In genomic region chr17:17693955-17694228, GRCh38 we compare ENCODE assay signal across 8 cellular contexts. TPM values are rescaled to one million over a fixed set of nuclear protein-coding genes. Genes with fewer than 3 reads are reported as not detected.
A peak's percentile ranks its signal among the peaks of the same experiment; 100 is the strongest.
DNase-seq lines count a peak whose midpoint lies in the region; ATAC-seq and TF ChIP-seq lines count a peak whose summit lies in the region.

No MANE protein-coding gene starts in this region.

- H3K27me3 ChIP-seq in right atrium auricular region (no peaks in the 10 kb centered on the region), aorta (ENCODE audit: control insufficient read depth in 1 of 2, insufficient read depth in 2 of 2, low read length in 1 of 2) (no peaks in the 10 kb centered on the region)

- DNase-seq in right atrium auricular region (ENCODE audit: low spot score): no peak
- no peak for DNase-seq in left cardiac atrium
- peak in 1 of 2 donors; percentile 39 for DNase-seq in memory B cell (ENCODE audit: low spot score in 2 of 2)
- DNase-seq in aorta: no peak
- no peak for DNase-seq in midbrain (lab: John Stamatoyannopoulos, UW)
- DNase-seq in activated CD8-positive, alpha-beta memory T cell treated with anti-CD3 and anti-CD28 coated beads, Interleukin-2, amount 50 U/mL, for 4 hours: no peak

- 11 to 13% (median 11%) methylated on average over 8 of the region's 8 CpGs for WGBS in adipose tissue, 3 donors
- 7% methylated on average over 8 of the region's 8 CpGs for WGBS in aorta, 2 donors

- H3K27ac ChIP-seq in right atrium auricular region (peak overlapping the region; percentile 97 to 100), adipose tissue (ENCODE audit: low read depth, low read length) (peak overlapping the region; percentile 88), aorta (ENCODE audit: low read depth in 1 of 2, low read length in 2 of 2) (peak overlapping the region; percentile 81 to 98)

- no peaks in the 10 kb centered on the region for H3K9me3 ChIP-seq in right atrium auricular region
- no peaks in the 10 kb centered on the region for H3K9me3 ChIP-seq in aorta (ENCODE audit: control insufficient read depth, low read length)

- peaks cover 0 to 81% of the 10 kb centered on the region in 2 donors for H3K4me1 ChIP-seq in right atrium auricular region
- H3K4me1 ChIP-seq in aorta (ENCODE audit: control insufficient read depth in 1 of 2, insufficient read depth in 2 of 2, low read length in 2 of 2): no peaks in the 10 kb centered on the region

- no peak for TF ChIP-seq CTCF in right atrium auricular region (IDR thresholded peaks at IDR 0.05)

- H3K9me3 Mint-ChIP-seq in memory B cell: no peaks in the 10 kb centered on the region

- peak overlapping the region in 1 of 2 donors; percentile 70 for H3K4me3 ChIP-seq in right atrium auricular region
- no peak overlapping the region for H3K4me3 ChIP-seq in aorta (ENCODE audit: low read length in 2 of 2)

- H3K27me3 Mint-ChIP-seq in memory B cell: no peaks in the 10 kb centered on the region

- H3K36me3 ChIP-seq in right atrium auricular region (no peaks in the 10 kb centered on the region), aorta (ENCODE audit: control insufficient read depth in 1 of 2, insufficient read depth in 2 of 2, low read length in 1 of 2) (no peaks in the 10 kb centered on the region)

- H3K4me1 Mint-ChIP-seq in memory B cell: peaks cover 48% of the 10 kb centered on the region

- intact Hi-C loops in left cardiac atrium (cut with DNase I) (loop anchor here in 1 of 2 donors (10.0 kb wide), 1 partner anchor 51 kb away; no protein-coding TSS in a partner anchor), aorta (cut with DNase I) (no loop called here)

- H3K4me3 Mint-ChIP-seq in memory B cell: peak overlapping the region; percentile 86

- no peaks in the 10 kb centered on the region for H3K36me3 Mint-ChIP-seq in memory B cell

- H3K27ac Mint-ChIP-seq in memory B cell: peak overlapping the region; percentile 98

- no peak for ATAC-seq in left cardiac atrium
- no peak for ATAC-seq in memory B cell (ENCODE audit: low read depth)
- ATAC-seq in aorta (ENCODE audit: low FRiP score): no peak
- ATAC-seq in GM18502 (IDR thresholded peaks at IDR 0.05; ENCODE audit: poor library complexity, unreplicated experiment): no peak

RNA-seq across cellular contexts. Expression of gene RAI1, which starts 12.6 kb away (rescaled TPM):
- total RNA-seq in right atrium auricular region (10 to 100 TPM; 23.8 to 24.9 TPM), left cardiac atrium (10 to 100 TPM; 22.4 to 32.3 TPM), aorta (10 to 100 TPM; 23.9 to 35.8 TPM)
- polyA plus RNA-seq in adipose tissue (1 to 10 TPM; 4.5 to 9.3 (median 6.4) TPM), aorta (1 to 10 TPM; 2.0 to 7.0 TPM)
